In the genomic region with DNA sequence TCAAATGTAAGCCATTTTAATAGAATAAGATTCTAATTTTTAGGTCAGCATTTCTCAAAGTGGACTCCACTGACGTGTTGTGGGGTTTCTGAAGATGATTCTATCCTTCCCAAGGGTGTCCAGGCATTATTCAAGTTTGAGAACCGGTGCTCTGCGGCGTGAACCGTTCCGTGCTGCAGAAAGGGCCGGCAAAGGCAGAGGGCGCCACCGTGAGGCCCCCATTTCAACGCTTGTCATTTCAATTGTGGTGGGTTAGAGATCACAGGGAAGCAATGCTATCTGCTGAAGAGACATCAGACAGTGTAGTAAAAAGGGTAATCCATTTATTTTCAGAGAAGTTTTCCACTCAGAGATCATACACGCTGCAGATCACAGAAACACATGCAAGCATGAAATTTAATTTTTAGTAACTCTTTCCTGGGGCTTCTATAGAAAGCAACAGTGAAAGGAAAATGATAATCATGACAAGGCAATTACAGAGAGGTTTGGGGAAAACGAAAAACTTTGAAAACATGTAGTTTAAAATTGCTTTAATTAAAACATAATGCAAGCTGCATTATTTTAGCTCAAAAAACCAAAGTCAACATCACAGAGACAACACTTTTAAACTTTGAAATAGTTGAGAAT, we compare ENCODE assay signal across 9 cellular contexts.
DNase-seq lines count a peak whose midpoint lies in the region; ATAC-seq and TF ChIP-seq lines count a peak whose summit lies in the region.
"Had no signal": no experiment of that assay in that cellular context is flagged by ENCODE, and none has a peak within 500 bp of the region (broad histone marks: within the 10 kb centered on the region; RNA-seq: fewer than 3 reads in every experiment).

No MANE protein-coding gene starts in this region.

- peaks cover 22% of the 10 kb centered on the region for H3K27me3 Mint-ChIP-seq in chondrocyte (ENCODE audit: low read depth)
- H3K27me3 Mint-ChIP-seq in nephron (ENCODE audit: low read depth), result peaks cover 60% of the 10 kb centered on the region

- CTCF ChIA-PET in PC-3 (lab: Charles Lee), result no interaction called here

- no peak overlapping the region for H3K4me2 ChIP-seq in PC-3 (ENCODE audit: low read length)

- H3K9me3 ChIP-seq in PC-3 (ENCODE audit: low read length), result no peaks in the 10 kb centered on the region

- ATAC-seq in HG03354 (IDR thresholded peaks at IDR 0.05; ENCODE audit: poor library complexity, severe bottlenecking, unreplicated experiment) (peak; percentile 63), PC-3 (peak; percentile 94), HG03571 (IDR thresholded peaks at IDR 0.05; ENCODE audit: unreplicated experiment) (no peak)

- no peak overlapping the region for H2AFZ ChIP-seq in PC-3 (ENCODE audit: low read length)

- H3K4me1 Mint-ChIP-seq in chondrocyte (ENCODE audit: low read depth) (no peaks in the 10 kb centered on the region), nephron (no peaks in the 10 kb centered on the region)
- H3K4me1 Mint-ChIP-seq: CD4-positive, CD25-positive, alpha-beta regulatory T cell had no signal

- H3K9me3 Mint-ChIP-seq in chondrocyte (ENCODE audit: low read depth) (no peaks in the 10 kb centered on the region), nephron (no peaks in the 10 kb centered on the region)

- H3K27me3 ChIP-seq in PC-3 (ENCODE audit: low read length), result peaks cover 88% of the 10 kb centered on the region

- H3K79me2 ChIP-seq in PC-3 (ENCODE audit: low read length), result no peaks in the 10 kb centered on the region

- H3K4me3 ChIP-seq in PC-3 (ENCODE audit: low read length), result no peak overlapping the region

- no peaks in the 10 kb centered on the region for H3K4me1 ChIP-seq in PC-3 (ENCODE audit: insufficient read depth, low read length)

- H3K9ac ChIP-seq in PC-3 (ENCODE audit: low read length), result no peak overlapping the region

- no peaks in the 10 kb centered on the region for H3K9me2 ChIP-seq in PC-3 (replicated peaks; ENCODE audit: low read length)

- POLR2A ChIA-PET in PC-3 (lab: Charles Lee; ENCODE audit: unreplicated experiment), result no interaction called here

- no peaks in the 10 kb centered on the region for H3F3A ChIP-seq in PC-3 (ENCODE audit: low read length, unreplicated experiment)

- H3K36me3 Mint-ChIP-seq in chondrocyte (ENCODE audit: low read depth), result no peaks in the 10 kb centered on the region
- no peaks in the 10 kb centered on the region for H3K36me3 Mint-ChIP-seq in nephron (ENCODE audit: low read depth)
- H3K36me3 Mint-ChIP-seq: CD4-positive, CD25-positive, alpha-beta regulatory T cell had no signal

- H3K27ac Mint-ChIP-seq in chondrocyte (ENCODE audit: unreplicated experiment), result no peak overlapping the region
- no peak overlapping the region for H3K27ac Mint-ChIP-seq in nephron
- H3K27ac Mint-ChIP-seq: CD4-positive, CD25-positive, alpha-beta regulatory T cell had no signal

- H3K36me3 ChIP-seq in PC-3 (ENCODE audit: low read depth, low read length), result no peaks in the 10 kb centered on the region

- TF ChIP-seq CTCF in PC-3 (conservative IDR thresholded peaks at IDR 0.05; ENCODE audit: low read depth, low read length) (peak; percentile 99), chondrocyte (IDR thresholded peaks at IDR 0.05) (peak; percentile 73), nephron (IDR thresholded peaks at IDR 0.05; ENCODE audit: unreplicated experiment in 3 of 3) (peak; percentile 54 to 71 (median 62))

- H3K27ac ChIP-seq in PC-3 (ENCODE audit: low read length), result no peak overlapping the region

- no TSS peak for BruUV-seq in PC-3 (replicated peaks; lab: Mats Ljungman, UMichigan)

- no peak overlapping the region for H3K4me3 Mint-ChIP-seq in chondrocyte (ENCODE audit: unreplicated experiment)
- no peak overlapping the region for H3K4me3 Mint-ChIP-seq in nephron
- H3K4me3 Mint-ChIP-seq: CD4-positive, CD25-positive, alpha-beta regulatory T cell had no signal

- intact Hi-C loops in PC-3 (cut with micrococcal nuclease), result loop anchor here (1.0 to 5.0 kb wide), 7 partner anchors 120 to 576 kb away; no protein-coding TSS in a partner anchor

- H4K20me1 ChIP-seq in PC-3 (ENCODE audit: low read length), result no peaks in the 10 kb centered on the region

- DNase-seq in NCI-H2171 treated with DMSO at 0.1 percent for 48 hours (lab: John Stamatoyannopoulos, UW) (peak; percentile 15), NCI-H2171 (lab: John Stamatoyannopoulos, UW) (no peak), PC-3 (peak; percentile 79), chondrocyte (ENCODE audit: low spot score) (no peak)
- no peak for DNase-seq in activated CD4-positive, CD25-positive, alpha-beta regulatory T cell treated with anti-CD3 and anti-CD28 coated beads, Interleukin-2, amount 50 U/mL, for 72 hours

Comparison
In these comparisons a context has a peak if more than half of its experiments do, and no peak if none do; other contexts are left out.
1. DNase-seq: peak in NCI-H2171 treated with DMSO at 0.1 percent for 48 hours (single experiment) and PC-3 (single experiment); none in NCI-H2171 (single experiment), chondrocyte (single experiment) and activated CD4-positive, CD25-positive, alpha-beta regulatory T cell treated with anti-CD3 and anti-CD28 coated beads, Interleukin-2, amount 50 U/mL, for 72 hours (single experiment).
2. Peak in every context shown above with its lines, with median percentiles within 50 percentile points of each other: CTCF ChIP-seq.